In the genomic region with DNA sequence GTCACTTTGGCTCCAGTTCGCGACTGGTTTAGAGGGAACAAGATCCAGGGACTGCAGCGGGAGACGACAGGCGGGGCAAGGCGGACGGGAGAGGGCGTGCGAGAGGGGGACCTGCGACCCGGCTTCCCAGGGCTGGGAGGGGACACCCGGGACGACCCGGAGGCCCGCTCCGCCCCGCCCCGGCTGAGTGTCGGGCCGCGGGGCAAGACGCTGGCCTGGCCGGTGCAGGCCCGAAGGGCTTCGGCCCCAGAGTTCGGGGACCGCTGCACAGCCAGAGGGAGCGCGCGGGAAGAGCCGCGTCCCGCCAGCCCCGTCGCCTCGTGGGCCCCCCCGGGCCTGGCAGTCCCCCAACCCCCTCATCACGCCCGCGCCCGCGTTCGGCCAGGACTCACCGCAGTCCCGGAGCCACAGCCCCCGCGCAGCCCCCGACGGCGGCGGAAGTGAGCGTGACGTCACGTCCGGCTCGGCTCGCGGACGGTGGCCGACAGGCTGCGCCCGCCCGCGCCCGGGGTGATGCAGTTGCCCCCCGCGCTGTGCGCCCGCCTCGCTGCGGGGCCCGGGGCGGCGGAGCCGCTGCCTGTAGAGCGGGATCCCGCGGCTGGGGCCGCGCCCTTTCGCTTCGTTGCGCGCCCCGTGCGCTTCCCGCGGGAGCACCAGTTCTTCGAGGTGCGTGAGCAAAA, we compare ENCODE assay signal across 1 cellular context.
TF ChIP-seq lines count a peak whose summit lies in the region.

A gene with protein sequence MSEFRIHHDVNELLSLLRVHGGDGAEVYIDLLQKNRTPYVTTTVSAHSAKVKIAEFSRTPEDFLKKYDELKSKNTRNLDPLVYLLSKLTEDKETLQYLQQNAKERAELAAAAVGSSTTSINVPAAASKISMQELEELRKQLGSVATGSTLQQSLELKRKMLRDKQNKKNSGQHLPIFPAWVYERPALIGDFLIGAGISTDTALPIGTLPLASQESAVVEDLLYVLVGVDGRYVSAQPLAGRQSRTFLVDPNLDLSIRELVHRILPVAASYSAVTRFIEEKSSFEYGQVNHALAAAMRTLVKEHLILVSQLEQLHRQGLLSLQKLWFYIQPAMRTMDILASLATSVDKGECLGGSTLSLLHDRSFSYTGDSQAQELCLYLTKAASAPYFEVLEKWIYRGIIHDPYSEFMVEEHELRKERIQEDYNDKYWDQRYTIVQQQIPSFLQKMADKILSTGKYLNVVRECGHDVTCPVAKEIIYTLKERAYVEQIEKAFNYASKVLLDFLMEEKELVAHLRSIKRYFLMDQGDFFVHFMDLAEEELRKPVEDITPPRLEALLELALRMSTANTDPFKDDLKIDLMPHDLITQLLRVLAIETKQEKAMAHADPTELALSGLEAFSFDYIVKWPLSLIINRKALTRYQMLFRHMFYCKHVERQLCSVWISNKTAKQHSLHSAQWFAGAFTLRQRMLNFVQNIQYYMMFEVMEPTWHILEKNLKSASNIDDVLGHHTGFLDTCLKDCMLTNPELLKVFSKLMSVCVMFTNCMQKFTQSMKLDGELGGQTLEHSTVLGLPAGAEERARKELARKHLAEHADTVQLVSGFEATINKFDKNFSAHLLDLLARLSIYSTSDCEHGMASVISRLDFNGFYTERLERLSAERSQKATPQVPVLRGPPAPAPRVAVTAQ (minus strand): TSS at position 442 of the 680 bp plus-strand sequence. CDS start 5,931 bp downstream, outside the sequence.
A gene with protein sequence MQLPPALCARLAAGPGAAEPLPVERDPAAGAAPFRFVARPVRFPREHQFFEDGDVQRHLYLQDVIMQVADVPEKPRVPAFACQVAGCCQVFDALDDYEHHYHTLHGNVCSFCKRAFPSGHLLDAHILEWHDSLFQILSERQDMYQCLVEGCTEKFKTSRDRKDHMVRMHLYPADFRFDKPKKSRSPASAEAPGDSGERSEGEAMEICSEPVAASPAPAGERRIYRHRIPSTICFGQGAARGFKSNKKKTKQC (plus strand): TSS at position 484 of the 680 bp plus-strand sequence. CDS start 30 bp downstream, at position 514.

TF ChIP-seq in K562, 482 proteins besides CTCF, POLR2A, EP300 and RAD21 (continued from another document and continues in another):
- TF ChIP-seq MAZ (CRISPR knock-in tag; conservative IDR thresholded peaks at IDR 0.05 in 1 of 2, IDR thresholded peaks at IDR 0.05 in 1 of 2) (peak in 1 of 2 experiments; percentile 90; a peak in 2 of 4 replicates), ZNF717 (CRISPR knock-in tag; IDR thresholded peaks at IDR 0.05) (no peak), ESRRA (IDR thresholded peaks at IDR 0.05; ENCODE audit: borderline replicate concordance, low read depth) (no peak), ZNF184 (CRISPR knock-in tag; IDR thresholded peaks at IDR 0.05) (no peak), ZNF584 (CRISPR knock-in tag; IDR thresholded peaks at IDR 0.05; ENCODE audit: low read depth) (no peak), POLR3A (IDR thresholded peaks at IDR 0.05; ENCODE audit: borderline replicate concordance, extremely low read depth, insufficient read depth, insufficient read length) (no peak), PYGO2 (tag; IDR thresholded peaks at IDR 0.05) (no peak), ASH1L (IDR thresholded peaks at IDR 0.05; ENCODE audit: borderline replicate concordance, low read depth, partially characterized antibody) (no peak), MECOM (CRISPR knock-in tag; IDR thresholded peaks at IDR 0.05) (no peak), MYC (IDR thresholded peaks at IDR 0.05; ENCODE audit: low read depth, low read length) (peak; percentile 41; the same call in 1 of the 2 replicates), MYC (CRISPR knock-in tag; IDR thresholded peaks at IDR 0.05; ENCODE audit: borderline replicate concordance, low read depth) (no peak), ZNF41 (CRISPR knock-in tag; conservative IDR thresholded peaks at IDR 0.05) (no peak), RFX7 (CRISPR knock-in tag; IDR thresholded peaks at IDR 0.05) (no peak), ZNF431 (CRISPR knock-in tag; IDR thresholded peaks at IDR 0.05) (no peak), IFI16 (CRISPR knock-in tag; IDR thresholded peaks at IDR 0.05) (no peak), FOXJ2 (tag; IDR thresholded peaks at IDR 0.05) (no peak), KLF16 (IDR thresholded peaks at IDR 0.05) (no peak), FOXK1 (CRISPR knock-in tag; IDR thresholded peaks at IDR 0.05; ENCODE audit: borderline replicate concordance) (no peak), PML (IDR thresholded peaks at IDR 0.05; ENCODE audit: low read length) (no peak), HMGN3 (IDR thresholded peaks at IDR 0.05; ENCODE audit: borderline replicate concordance, extremely low read depth, insufficient read length, low read depth, low read length) (peak; percentile 57), KDM2B (CRISPR knock-in tag; IDR thresholded peaks at IDR 0.05) (no peak), YBX1 (IDR thresholded peaks at IDR 0.05) (no peak), PTTG1 (tag; IDR thresholded peaks at IDR 0.05; ENCODE audit: low read depth) (no peak), ZNF3 (CRISPR knock-in tag; IDR thresholded peaks at IDR 0.05) (no peak), C11orf30 (IDR thresholded peaks at IDR 0.05; ENCODE audit: low read depth) (peak; percentile 51; the same call in 1 of the 2 replicates), RBM17 (IDR thresholded peaks at IDR 0.05; ENCODE audit: borderline replicate concordance, low read depth, low read length) (no peak), ZNF707 (CRISPR knock-in tag; conservative IDR thresholded peaks at IDR 0.05) (no peak)
- TF ChIP-seq, protein P1, sequence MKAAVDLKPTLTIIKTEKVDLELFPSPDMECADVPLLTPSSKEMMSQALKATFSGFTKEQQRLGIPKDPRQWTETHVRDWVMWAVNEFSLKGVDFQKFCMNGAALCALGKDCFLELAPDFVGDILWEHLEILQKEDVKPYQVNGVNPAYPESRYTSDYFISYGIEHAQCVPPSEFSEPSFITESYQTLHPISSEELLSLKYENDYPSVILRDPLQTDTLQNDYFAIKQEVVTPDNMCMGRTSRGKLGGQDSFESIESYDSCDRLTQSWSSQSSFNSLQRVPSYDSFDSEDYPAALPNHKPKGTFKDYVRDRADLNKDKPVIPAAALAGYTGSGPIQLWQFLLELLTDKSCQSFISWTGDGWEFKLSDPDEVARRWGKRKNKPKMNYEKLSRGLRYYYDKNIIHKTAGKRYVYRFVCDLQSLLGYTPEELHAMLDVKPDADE (conservative IDR thresholded peaks at IDR 0.05; ENCODE audit: control insufficient read depth, low read depth, low read length), result peak; percentile 92
- TF ChIP-seq, protein P2, sequence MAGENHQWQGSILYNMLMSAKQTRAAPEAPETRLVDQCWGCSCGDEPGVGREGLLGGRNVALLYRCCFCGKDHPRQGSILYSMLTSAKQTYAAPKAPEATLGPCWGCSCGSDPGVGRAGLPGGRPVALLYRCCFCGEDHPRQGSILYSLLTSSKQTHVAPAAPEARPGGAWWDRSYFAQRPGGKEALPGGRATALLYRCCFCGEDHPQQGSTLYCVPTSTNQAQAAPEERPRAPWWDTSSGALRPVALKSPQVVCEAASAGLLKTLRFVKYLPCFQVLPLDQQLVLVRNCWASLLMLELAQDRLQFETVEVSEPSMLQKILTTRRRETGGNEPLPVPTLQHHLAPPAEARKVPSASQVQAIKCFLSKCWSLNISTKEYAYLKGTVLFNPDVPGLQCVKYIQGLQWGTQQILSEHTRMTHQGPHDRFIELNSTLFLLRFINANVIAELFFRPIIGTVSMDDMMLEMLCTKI (IDR thresholded peaks at IDR 0.05; ENCODE audit: partially characterized antibody), result no peak
- TF ChIP-seq, protein P3, sequence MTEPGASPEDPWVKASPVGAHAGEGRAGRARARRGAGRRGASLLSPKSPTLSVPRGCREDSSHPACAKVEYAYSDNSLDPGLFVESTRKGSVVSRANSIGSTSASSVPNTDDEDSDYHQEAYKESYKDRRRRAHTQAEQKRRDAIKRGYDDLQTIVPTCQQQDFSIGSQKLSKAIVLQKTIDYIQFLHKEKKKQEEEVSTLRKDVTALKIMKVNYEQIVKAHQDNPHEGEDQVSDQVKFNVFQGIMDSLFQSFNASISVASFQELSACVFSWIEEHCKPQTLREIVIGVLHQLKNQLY (CRISPR knock-in tag; conservative IDR thresholded peaks at IDR 0.05), result no peak
- TF ChIP-seq, protein P4, sequence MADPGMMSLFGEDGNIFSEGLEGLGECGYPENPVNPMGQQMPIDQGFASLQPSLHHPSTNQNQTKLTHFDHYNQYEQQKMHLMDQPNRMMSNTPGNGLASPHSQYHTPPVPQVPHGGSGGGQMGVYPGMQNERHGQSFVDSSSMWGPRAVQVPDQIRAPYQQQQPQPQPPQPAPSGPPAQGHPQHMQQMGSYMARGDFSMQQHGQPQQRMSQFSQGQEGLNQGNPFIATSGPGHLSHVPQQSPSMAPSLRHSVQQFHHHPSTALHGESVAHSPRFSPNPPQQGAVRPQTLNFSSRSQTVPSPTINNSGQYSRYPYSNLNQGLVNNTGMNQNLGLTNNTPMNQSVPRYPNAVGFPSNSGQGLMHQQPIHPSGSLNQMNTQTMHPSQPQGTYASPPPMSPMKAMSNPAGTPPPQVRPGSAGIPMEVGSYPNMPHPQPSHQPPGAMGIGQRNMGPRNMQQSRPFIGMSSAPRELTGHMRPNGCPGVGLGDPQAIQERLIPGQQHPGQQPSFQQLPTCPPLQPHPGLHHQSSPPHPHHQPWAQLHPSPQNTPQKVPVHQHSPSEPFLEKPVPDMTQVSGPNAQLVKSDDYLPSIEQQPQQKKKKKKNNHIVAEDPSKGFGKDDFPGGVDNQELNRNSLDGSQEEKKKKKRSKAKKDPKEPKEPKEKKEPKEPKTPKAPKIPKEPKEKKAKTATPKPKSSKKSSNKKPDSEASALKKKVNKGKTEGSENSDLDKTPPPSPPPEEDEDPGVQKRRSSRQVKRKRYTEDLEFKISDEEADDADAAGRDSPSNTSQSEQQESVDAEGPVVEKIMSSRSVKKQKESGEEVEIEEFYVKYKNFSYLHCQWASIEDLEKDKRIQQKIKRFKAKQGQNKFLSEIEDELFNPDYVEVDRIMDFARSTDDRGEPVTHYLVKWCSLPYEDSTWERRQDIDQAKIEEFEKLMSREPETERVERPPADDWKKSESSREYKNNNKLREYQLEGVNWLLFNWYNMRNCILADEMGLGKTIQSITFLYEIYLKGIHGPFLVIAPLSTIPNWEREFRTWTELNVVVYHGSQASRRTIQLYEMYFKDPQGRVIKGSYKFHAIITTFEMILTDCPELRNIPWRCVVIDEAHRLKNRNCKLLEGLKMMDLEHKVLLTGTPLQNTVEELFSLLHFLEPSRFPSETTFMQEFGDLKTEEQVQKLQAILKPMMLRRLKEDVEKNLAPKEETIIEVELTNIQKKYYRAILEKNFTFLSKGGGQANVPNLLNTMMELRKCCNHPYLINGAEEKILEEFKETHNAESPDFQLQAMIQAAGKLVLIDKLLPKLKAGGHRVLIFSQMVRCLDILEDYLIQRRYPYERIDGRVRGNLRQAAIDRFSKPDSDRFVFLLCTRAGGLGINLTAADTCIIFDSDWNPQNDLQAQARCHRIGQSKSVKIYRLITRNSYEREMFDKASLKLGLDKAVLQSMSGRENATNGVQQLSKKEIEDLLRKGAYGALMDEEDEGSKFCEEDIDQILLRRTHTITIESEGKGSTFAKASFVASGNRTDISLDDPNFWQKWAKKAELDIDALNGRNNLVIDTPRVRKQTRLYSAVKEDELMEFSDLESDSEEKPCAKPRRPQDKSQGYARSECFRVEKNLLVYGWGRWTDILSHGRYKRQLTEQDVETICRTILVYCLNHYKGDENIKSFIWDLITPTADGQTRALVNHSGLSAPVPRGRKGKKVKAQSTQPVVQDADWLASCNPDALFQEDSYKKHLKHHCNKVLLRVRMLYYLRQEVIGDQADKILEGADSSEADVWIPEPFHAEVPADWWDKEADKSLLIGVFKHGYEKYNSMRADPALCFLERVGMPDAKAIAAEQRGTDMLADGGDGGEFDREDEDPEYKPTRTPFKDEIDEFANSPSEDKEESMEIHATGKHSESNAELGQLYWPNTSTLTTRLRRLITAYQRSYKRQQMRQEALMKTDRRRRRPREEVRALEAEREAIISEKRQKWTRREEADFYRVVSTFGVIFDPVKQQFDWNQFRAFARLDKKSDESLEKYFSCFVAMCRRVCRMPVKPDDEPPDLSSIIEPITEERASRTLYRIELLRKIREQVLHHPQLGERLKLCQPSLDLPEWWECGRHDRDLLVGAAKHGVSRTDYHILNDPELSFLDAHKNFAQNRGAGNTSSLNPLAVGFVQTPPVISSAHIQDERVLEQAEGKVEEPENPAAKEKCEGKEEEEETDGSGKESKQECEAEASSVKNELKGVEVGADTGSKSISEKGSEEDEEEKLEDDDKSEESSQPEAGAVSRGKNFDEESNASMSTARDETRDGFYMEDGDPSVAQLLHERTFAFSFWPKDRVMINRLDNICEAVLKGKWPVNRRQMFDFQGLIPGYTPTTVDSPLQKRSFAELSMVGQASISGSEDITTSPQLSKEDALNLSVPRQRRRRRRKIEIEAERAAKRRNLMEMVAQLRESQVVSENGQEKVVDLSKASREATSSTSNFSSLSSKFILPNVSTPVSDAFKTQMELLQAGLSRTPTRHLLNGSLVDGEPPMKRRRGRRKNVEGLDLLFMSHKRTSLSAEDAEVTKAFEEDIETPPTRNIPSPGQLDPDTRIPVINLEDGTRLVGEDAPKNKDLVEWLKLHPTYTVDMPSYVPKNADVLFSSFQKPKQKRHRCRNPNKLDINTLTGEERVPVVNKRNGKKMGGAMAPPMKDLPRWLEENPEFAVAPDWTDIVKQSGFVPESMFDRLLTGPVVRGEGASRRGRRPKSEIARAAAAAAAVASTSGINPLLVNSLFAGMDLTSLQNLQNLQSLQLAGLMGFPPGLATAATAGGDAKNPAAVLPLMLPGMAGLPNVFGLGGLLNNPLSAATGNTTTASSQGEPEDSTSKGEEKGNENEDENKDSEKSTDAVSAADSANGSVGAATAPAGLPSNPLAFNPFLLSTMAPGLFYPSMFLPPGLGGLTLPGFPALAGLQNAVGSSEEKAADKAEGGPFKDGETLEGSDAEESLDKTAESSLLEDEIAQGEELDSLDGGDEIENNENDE (IDR thresholded peaks at IDR 0.05; ENCODE audit: low read depth, low read length), result no peak
- TF ChIP-seq, protein P5, sequence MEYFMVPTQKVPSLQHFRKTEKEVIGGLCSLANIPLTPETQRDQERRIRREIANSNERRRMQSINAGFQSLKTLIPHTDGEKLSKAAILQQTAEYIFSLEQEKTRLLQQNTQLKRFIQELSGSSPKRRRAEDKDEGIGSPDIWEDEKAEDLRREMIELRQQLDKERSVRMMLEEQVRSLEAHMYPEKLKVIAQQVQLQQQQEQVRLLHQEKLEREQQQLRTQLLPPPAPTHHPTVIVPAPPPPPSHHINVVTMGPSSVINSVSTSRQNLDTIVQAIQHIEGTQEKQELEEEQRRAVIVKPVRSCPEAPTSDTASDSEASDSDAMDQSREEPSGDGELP (CRISPR knock-in tag; IDR thresholded peaks at IDR 0.05; ENCODE audit: borderline replicate concordance), result peak; percentile 34; the same call in 1 of the 2 replicates
- TF ChIP-seq, protein P6, sequence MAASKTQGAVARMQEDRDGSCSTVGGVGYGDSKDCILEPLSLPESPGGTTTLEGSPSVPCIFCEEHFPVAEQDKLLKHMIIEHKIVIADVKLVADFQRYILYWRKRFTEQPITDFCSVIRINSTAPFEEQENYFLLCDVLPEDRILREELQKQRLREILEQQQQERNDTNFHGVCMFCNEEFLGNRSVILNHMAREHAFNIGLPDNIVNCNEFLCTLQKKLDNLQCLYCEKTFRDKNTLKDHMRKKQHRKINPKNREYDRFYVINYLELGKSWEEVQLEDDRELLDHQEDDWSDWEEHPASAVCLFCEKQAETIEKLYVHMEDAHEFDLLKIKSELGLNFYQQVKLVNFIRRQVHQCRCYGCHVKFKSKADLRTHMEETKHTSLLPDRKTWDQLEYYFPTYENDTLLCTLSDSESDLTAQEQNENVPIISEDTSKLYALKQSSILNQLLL (CRISPR knock-in tag; IDR thresholded peaks at IDR 0.05; ENCODE audit: borderline replicate concordance), result no peak
